Comparison of ENCODE assay signal across 36 cellular contexts in genomic region chr17:70795620-70796019, GRCh38.
"Had no signal": no experiment of that assay in that cellular context is flagged by ENCODE, and none has a peak within 500 bp of the region (broad histone marks: within the 10 kb centered on the region; RNA-seq: fewer than 3 reads in every experiment).

No MANE protein-coding gene starts in this region.

- DNase-seq: Kasumi-1, MG63, MM.1S, MV-4-11, NCI-H1048, NCI-H1092, NCI-H1092 treated with DMSO at 0.1 percent for 48 hours, NCI-H1105, NCI-H1105 treated with DMSO at 0.1 percent for 48 hours, NCI-H1417, NCI-H1417 treated with DMSO at 0.1 percent for 48 hours, NCI-H1436, NCI-H1436 treated with DMSO at 0.1 percent for 48 hours, NCI-H146, NCI-H1694, NCI-H1694 treated with DMSO at 0.1 percent for 48 hours, NCI-H187, NCI-H187 treated with DMSO at 0.1 percent for 48 hours, NCI-H1930, NCI-H2029, NCI-H2029 treated with DMSO at 0.1 percent for 48 hours, NCI-H2081, NCI-H2081 treated with DMSO at 0.1 percent for 48 hours, NCI-H2107, NCI-H2171, NCI-H2171 treated with DMSO at 0.1 percent for 48 hours, NCI-H2227 treated with DMSO at 0.1 percent for 48 hours, NCI-H226, NCI-H345, NCI-H446, NCI-H446 treated with DMSO at 0.1 percent for 48 hours, NCI-H510A, NCI-H510A treated with DMSO at 0.1 percent for 48 hours, NCI-H524, NCI-H524 treated with DMSO at 0.1 percent for 48 hours, NCI-H526 had no signal

- H3K4me3 ChIP-seq: MG63 had no signal

- H3K27me3 ChIP-seq: MG63 had no signal

- H3K9me3 ChIP-seq: MG63 had no signal

- H3K36me3 ChIP-seq: MG63 had no signal
